ENCODE assay signal across 8 cellular contexts in genomic region chrX:76555816-76556215, GRCh38.
DNase-seq lines count a peak whose midpoint lies in the region; ATAC-seq and TF ChIP-seq lines count a peak whose summit lies in the region.

No MANE protein-coding gene starts in this region.

- H3K27me3 ChIP-seq in Loucy (ENCODE audit: insufficient read depth, low read length, poor library complexity, severe bottlenecking) = no peaks in the 10 kb centered on the region

- no peaks in the 10 kb centered on the region for H3K79me2 ChIP-seq in Loucy (ENCODE audit: insufficient read depth, low read length)

- H3K4me1 Mint-ChIP-seq in progenitor cell of endocrine pancreas (ENCODE audit: low read depth) = no peaks in the 10 kb centered on the region

- H3K36me3 Mint-ChIP-seq in progenitor cell of endocrine pancreas (ENCODE audit: insufficient read depth) = peaks cover 1% of the 10 kb centered on the region

- H3K9me3 ChIP-seq in Loucy (ENCODE audit: insufficient read depth, low read depth, low read length) = no peaks in the 10 kb centered on the region

- H3F3A ChIP-seq in Loucy (ENCODE audit: low read depth) = no peaks in the 10 kb centered on the region

- no peak overlapping the region for H3K9ac ChIP-seq in Loucy (ENCODE audit: low read depth, low read length, poor library complexity, severe bottlenecking)

- H3K9me2 ChIP-seq in Loucy (replicated peaks; ENCODE audit: low read depth, low read length) = no peaks in the 10 kb centered on the region

- H4K20me1 ChIP-seq in Loucy (ENCODE audit: insufficient read depth, low read length, poor library complexity, severe bottlenecking) = no peaks in the 10 kb centered on the region

- no peak overlapping the region for H3K4me3 ChIP-seq in Loucy (ENCODE audit: low read length, poor library complexity, severe bottlenecking)
- no peak overlapping the region for H3K4me3 ChIP-seq in astrocyte of the cerebellum (ENCODE audit: low read depth, low read length)

- no peak overlapping the region for H3K4me3 Mint-ChIP-seq in progenitor cell of endocrine pancreas (ENCODE audit: low read depth)

- H3K9me3 Mint-ChIP-seq in progenitor cell of endocrine pancreas (ENCODE audit: low read depth) = peaks cover 42% of the 10 kb centered on the region

- no peak for ATAC-seq in HG03108 (IDR thresholded peaks at IDR 0.05; ENCODE audit: unreplicated experiment)
- no peak for ATAC-seq in GM18907 (IDR thresholded peaks at IDR 0.05; ENCODE audit: unreplicated experiment)
- ATAC-seq in GM21390 (IDR thresholded peaks at IDR 0.05; ENCODE audit: unreplicated experiment) = no peak

- no peaks in the 10 kb centered on the region for H3K36me3 ChIP-seq in Loucy (ENCODE audit: insufficient read depth, low read length)

- H3K4me2 ChIP-seq in Loucy (ENCODE audit: low read depth, low read length, poor library complexity, severe bottlenecking) = no peak overlapping the region

- TF ChIP-seq CTCF in Loucy (conservative IDR thresholded peaks at IDR 0.05; ENCODE audit: low read length) (peak; percentile 34), astrocyte of the cerebellum (IDR thresholded peaks at IDR 0.05; ENCODE audit: low read depth, low read length, missing control alignments) (peak; percentile 5), progenitor cell of endocrine pancreas (IDR thresholded peaks at IDR 0.05; ENCODE audit: unreplicated experiment) (peak; percentile 39)

- peak; percentile 61 for DNase-seq in activated effector memory CD4-positive, alpha-beta T cell treated with anti-CD3 and anti-CD28 coated beads, Interleukin-2, amount 50 U/mL, for 16 hours
- no peak for DNase-seq in activated effector memory CD4-positive, alpha-beta T cell treated with Interleukin-2 at 50 U/mL for 16 hours
- DNase-seq in astrocyte of the cerebellum (ENCODE audit: low read depth) (no peak), progenitor cell of endocrine pancreas (ENCODE audit: low spot score, unreplicated experiment) (no peak)

- H2AFZ ChIP-seq in Loucy (ENCODE audit: low read length) = peak overlapping the region; percentile 81

- in situ Hi-C loops in astrocyte of the cerebellum (cut with HindIII; ENCODE audit: low sequenced_read_pairs) = no loop called here

- H3K27me3 Mint-ChIP-seq in progenitor cell of endocrine pancreas = no peaks in the 10 kb centered on the region

- no peak overlapping the region for H3K27ac Mint-ChIP-seq in progenitor cell of endocrine pancreas

- no peaks in the 10 kb centered on the region for H3K4me1 ChIP-seq in Loucy (ENCODE audit: insufficient read depth, low read length, poor library complexity, severe bottlenecking)
